Comparison of ENCODE assay signal across 8 cellular contexts in genomic region chr2:151261240-151261976, GRCh38. TPM values are rescaled to one million over a fixed set of nuclear protein-coding genes. Genes with fewer than 3 reads are reported as not detected.
DNase-seq lines count a peak whose midpoint lies in the region; ATAC-seq and TF ChIP-seq lines count a peak whose summit lies in the region.

Gene RBM43 (minus strand): TSS chr2:151261863. CDS start chr2:151261727, 136 bp downstream.

- no peaks in the 10 kb centered on the region for H3K36me3 ChIP-seq in liver (ENCODE audit: control insufficient read depth in 4 of 4, insufficient read depth in 3 of 4, low read depth in 1 of 4, low read length in 3 of 4)

- DNase-seq in AML-193 (lab: John Stamatoyannopoulos, UW) (peak; percentile 85 to 93), NCI-H510A (lab: John Stamatoyannopoulos, UW) (peak; percentile 63), dermis microvascular lymphatic vessel endothelial cell (ENCODE audit: low read depth in 2 of 2) (peak; percentile 57 to 90)
- peak; percentile 49 to 72 for DNase-seq in activated CD4-positive, alpha-beta T cell treated with anti-CD3 and anti-CD28 coated beads, Interleukin-2, amount 50 U/mL, for 24 hours (ENCODE audit: low read depth in 1 of 2, low spot score in 1 of 2)
- DNase-seq in stimulated activated CD4-positive, alpha-beta T cell treated with anti-CD3 and anti-CD28 coated beads, Interleukin-4, amount 100 ng/mL, for 1 hour, result peak; percentile 74

- peak; percentile 90 for ATAC-seq in GM19043 (IDR thresholded peaks at IDR 0.05; ENCODE audit: low read depth, unreplicated experiment)
- ATAC-seq in HG03354 (IDR thresholded peaks at IDR 0.05; ENCODE audit: poor library complexity, severe bottlenecking, unreplicated experiment), result peak; percentile 93

- H3K27ac ChIP-seq in liver (ENCODE audit: low read depth in 1 of 2, low read length in 2 of 2), result peak within 1 kb of the TSS; percentile 94 to 96

- peak within 1 kb of the TSS; percentile 81 to 97 (median 92) for H3K4me3 ChIP-seq in liver (ENCODE audit: low read depth in 1 of 3, low read length in 3 of 3)

- no peaks in the 10 kb centered on the region for H3K27me3 ChIP-seq in liver (ENCODE audit: control insufficient read depth in 4 of 4, insufficient read depth in 4 of 4, low read length in 3 of 4)

- no peak for TF ChIP-seq CTCF in liver (IDR thresholded peaks at IDR 0.05; ENCODE audit: low read depth, low read length, missing input control)

- peaks cover 1 to 37% (median 33%) of the 10 kb centered on the region in 4 donors for H3K4me1 ChIP-seq in liver (ENCODE audit: control insufficient read depth in 4 of 4, insufficient read depth in 4 of 4, low read length in 3 of 4)

- H3K9me3 ChIP-seq in liver (ENCODE audit: control insufficient read depth in 4 of 4, low read length in 3 of 4), result no peaks in the 10 kb centered on the region

- under 1% methylated on average over 61 of the region's 61 CpGs for WGBS in liver

- peak in 1 of 2 donors; percentile 44 for TF ChIP-seq RAD21 in liver (IDR thresholded peaks at IDR 0.05)

- H3K9ac ChIP-seq in liver (ENCODE audit: low read depth in 1 of 2, low read length in 2 of 2), result peak within 1 kb of the TSS; percentile 95 to 99

TF ChIP-seq in liver, 16 proteins besides CTCF, POLR2A, EP300 and RAD21:
- TF ChIP-seq ATF3 (IDR thresholded peaks at IDR 0.05), result no peak
- TF ChIP-seq FOXA1 (IDR thresholded peaks at IDR 0.05), result no peak
- TF ChIP-seq YY1 (IDR thresholded peaks at IDR 0.05), result peak; percentile 62
- TF ChIP-seq JUND (IDR thresholded peaks at IDR 0.05), result peak in 1 of 2 donors; percentile 46
- TF ChIP-seq ZBTB33 (IDR thresholded peaks at IDR 0.05), result peak; percentile 47
- peak; percentile 73 for TF ChIP-seq MAX (IDR thresholded peaks at IDR 0.05)
- TF ChIP-seq HNF4G (IDR thresholded peaks at IDR 0.05), result no peak
- TF ChIP-seq NR2F2 (IDR thresholded peaks at IDR 0.05), result peak; percentile 93
- no peak for TF ChIP-seq FOXA2 (IDR thresholded peaks at IDR 0.05)
- TF ChIP-seq SP1 (IDR thresholded peaks at IDR 0.05), result peak; percentile 52
- peak; percentile 24 for TF ChIP-seq TAF1 (conservative IDR thresholded peaks at IDR 0.05)
- TF ChIP-seq REST (IDR thresholded peaks at IDR 0.05), result peak; percentile 34
- peak in 1 of 2 donors; percentile 12 for TF ChIP-seq EGR1 (IDR thresholded peaks at IDR 0.05; ENCODE audit: low read depth in 2 of 2)
- no peak for TF ChIP-seq GABPA (IDR thresholded peaks at IDR 0.05 in 1 of 2, conservative IDR thresholded peaks at IDR 0.05 in 1 of 2)
- peak; percentile 62 to 66 for TF ChIP-seq RXRA (IDR thresholded peaks at IDR 0.05)
- peak; percentile 58 to 61 for TF ChIP-seq HNF4A (conservative IDR thresholded peaks at IDR 0.05)
TF ChIP-seq in liver: peak in this region for 11.

RNA-seq across cellular contexts. Expression of gene RBM43, which starts in this region (rescaled TPM):
- total RNA-seq in dermis microvascular lymphatic vessel endothelial cell (1.6 and 1.7 TPM in 2 replicates), liver (1 to 10 TPM; 3.5 to 4.9 TPM)
- 1 to 10 TPM; 1.6 to 1.8 TPM for polyA plus RNA-seq in liver

Comparison
In these comparisons a context has a peak if more than half of its experiments do, and no peak if none do; other contexts are left out.
1. Peak in every context shown above with its lines: DNase-seq, ATAC-seq, H3K4me3 ChIP-seq and H3K27ac ChIP-seq.